ENCODE assay signal across 14 cellular contexts in the genomic region with DNA sequence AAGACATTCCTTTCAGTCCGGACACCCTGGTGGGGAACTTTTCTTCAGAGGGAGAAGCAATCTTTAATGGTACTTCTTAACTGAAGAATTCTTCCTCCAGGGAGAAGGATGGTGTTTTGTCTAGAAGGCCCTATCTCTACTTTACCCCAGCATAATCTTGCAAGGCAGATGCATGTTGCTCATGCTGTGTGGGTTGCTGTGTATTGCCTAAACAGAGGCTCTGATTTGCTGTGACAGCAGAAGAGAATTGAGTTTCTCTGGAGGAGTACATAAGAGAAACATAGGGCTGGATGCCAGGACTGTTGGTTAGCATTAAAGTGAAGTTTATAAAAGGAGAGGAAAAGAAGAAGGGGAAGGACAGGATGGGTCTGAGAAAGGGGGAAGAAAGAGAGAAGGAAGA.
DNase-seq lines count a peak whose midpoint lies in the region; ATAC-seq, FAIRE-seq and TF ChIP-seq lines count a peak whose summit lies in the region.
"Had no signal": no experiment of that assay in that cellular context is flagged by ENCODE, and none has a peak within 500 bp of the region (broad histone marks: within the 10 kb centered on the region; RNA-seq: fewer than 3 reads in every experiment).

No MANE protein-coding gene starts in this region.

- H3F3A ChIP-seq in GM23248 (ENCODE audit: insufficient read depth) = no peaks in the 10 kb centered on the region
- peaks cover 16% of the 10 kb centered on the region for H3F3A ChIP-seq in smooth muscle cell (ENCODE audit: low read depth)

- H3K4me3 ChIP-seq in GM23248 (no peak overlapping the region), K562 (no peak overlapping the region), fibroblast of villous mesenchyme (ENCODE audit: low read depth, low read length) (no peak overlapping the region), smooth muscle cell (no peak overlapping the region), left lung (no peak overlapping the region)

- POLR2A ChIA-PET in K562 (lab: Yijun Ruan, JAX) = no interaction called here

- 59 to 63% methylated on average over 1 of the region's 1 CpG for WGBS in GM23248 (ENCODE audit: low coverage in 1 of 2, low lambda C conversion rate in 2 of 2, missing lambda C conversion rate in 2 of 2), 2 experiments
- 0% methylated on average over 1 of the region's 1 CpG for WGBS in K562 (ENCODE audit: insufficient coverage, low coverage, missing lambda C conversion rate)
- WGBS in smooth muscle cell (ENCODE audit: low lambda C conversion rate) = 11% methylated on average over 1 of the region's 1 CpG

- TF ChIP-seq CTCF in K562 (IDR thresholded peaks at IDR 0.05 in 2 of 3, conservative IDR thresholded peaks at IDR 0.05 in 1 of 3; ENCODE audit: insufficient read depth in 2 of 3, low read depth in 1 of 3, low read length in 3 of 3) (no peak), fibroblast of villous mesenchyme (IDR thresholded peaks at IDR 0.05; ENCODE audit: insufficient read depth, low read depth, low read length) (no peak), smooth muscle cell (IDR thresholded peaks at IDR 0.05; ENCODE audit: borderline replicate concordance, insufficient read depth, poor library complexity, severe bottlenecking) (no peak), left lung (IDR thresholded peaks at IDR 0.05) (no peak)

- no peak overlapping the region for H3K27ac ChIP-seq in GM23248
- no peak overlapping the region for H3K27ac ChIP-seq in K562 (ENCODE audit: extremely low read depth, low read depth, low read length)
- H3K27ac ChIP-seq in smooth muscle cell (ENCODE audit: low read depth) = peak overlapping the region; percentile 80
- no peak overlapping the region for H3K27ac ChIP-seq in left lung

- peak; percentile 14 for DNase-seq in GM23248
- no peak for DNase-seq in K562 (ENCODE audit: extremely low read depth in 1 of 4, low spot score in 3 of 4)
- peak; percentile 74 for DNase-seq in fibroblast of villous mesenchyme (ENCODE audit: low read depth)
- DNase-seq in smooth muscle cell (lab: John Stamatoyannopoulos, UW; ENCODE audit: unreplicated experiment) = no peak
- DNase-seq in left lung = no peak
- no peak for DNase-seq in activated CD4-positive, alpha-beta T cell treated with anti-CD3 and anti-CD28 coated beads for 4 hours
- no peak for DNase-seq in amniotic stem cell (lab: John Stamatoyannopoulos, UW)
- DNase-seq: ACHN; C1 segment of cervical spinal cord; Calu3; CD4-positive, alpha-beta T cell; DMS 273 treated with DMSO at 0.1 percent for 48 hours; HCEC 1CT; HFFc6 had no signal

- no peaks in the 10 kb centered on the region for H3K4me1 ChIP-seq in GM23248 (ENCODE audit: insufficient read depth)
- H3K4me1 ChIP-seq in K562 (replicated peaks in 1 of 2; ENCODE audit: control insufficient read depth in 2 of 2, insufficient read depth in 2 of 2, low read length in 2 of 2) = no peaks in the 10 kb centered on the region; a peak in 1 of 5 replicates
- peaks cover 6% of the 10 kb centered on the region for H3K4me1 ChIP-seq in smooth muscle cell (ENCODE audit: low read depth)
- H3K4me1 ChIP-seq in left lung = no peaks in the 10 kb centered on the region

- H3K4me2 ChIP-seq in GM23248 (ENCODE audit: unreplicated experiment) = no peak overlapping the region
- H3K4me2 ChIP-seq in K562 (ENCODE audit: insufficient read depth, low read length) = no peak overlapping the region
- peak overlapping the region; percentile 43 for H3K4me2 ChIP-seq in smooth muscle cell

- in situ Hi-C loops in GM23248 (cut with MboI) (no loop called here), K562 (cut with MboI) (no loop called here)

- H3K36me3 ChIP-seq in GM23248 (ENCODE audit: low read depth) (no peaks in the 10 kb centered on the region), K562 (ENCODE audit: control insufficient read depth, insufficient read depth, low read length) (no peaks in the 10 kb centered on the region), smooth muscle cell (ENCODE audit: low read depth) (no peaks in the 10 kb centered on the region), left lung (no peaks in the 10 kb centered on the region)

- H3K9me2 ChIP-seq in GM23248 (ENCODE audit: insufficient read depth) = no peaks in the 10 kb centered on the region; the same call in 1 of the 2 replicates

- CTCF ChIA-PET in K562 (lab: Yijun Ruan, JAX; ENCODE audit: low intra/inter-chr PET ratio) = no interaction called here

- no peak for FAIRE-seq in K562 (lab: Jason Lieb, UNC)

- H3K27me3 ChIP-seq in GM23248 (replicated peaks; ENCODE audit: insufficient read depth) (no peaks in the 10 kb centered on the region), K562 (ENCODE audit: control insufficient read depth in 2 of 2, insufficient read depth in 2 of 2, low read length in 2 of 2) (no peaks in the 10 kb centered on the region), smooth muscle cell (ENCODE audit: low read depth) (no peaks in the 10 kb centered on the region), left lung (no peaks in the 10 kb centered on the region)

- no peak for TF ChIP-seq RAD21 in K562 (CRISPR knock-in tag; conservative IDR thresholded peaks at IDR 0.05 in 1 of 2, IDR thresholded peaks at IDR 0.05 in 1 of 2)

- BruUV-seq in K562 (replicated peaks; lab: Mats Ljungman, UMichigan) = no TSS peak

- no peaks in the 10 kb centered on the region for H3K9me1 ChIP-seq in K562 (ENCODE audit: control insufficient read depth, insufficient read depth, low read length)

- H4K20me1 ChIP-seq in GM23248 (ENCODE audit: insufficient read depth) (no peaks in the 10 kb centered on the region), K562 (replicated peaks; ENCODE audit: control insufficient read depth, insufficient read depth, low read length) (no peaks in the 10 kb centered on the region), smooth muscle cell (ENCODE audit: low read depth) (no peaks in the 10 kb centered on the region)

- no peak for TF ChIP-seq EP300 in K562 (IDR thresholded peaks at IDR 0.05; ENCODE audit: low read length)

- ATAC-seq in K562 (no peak), left lung (no peak)

- no peak overlapping the region for H3K9ac ChIP-seq in GM23248
- H3K9ac ChIP-seq in K562 (ENCODE audit: insufficient read depth in 1 of 2, low read depth in 2 of 2, low read length in 2 of 2) = no peak overlapping the region
- H3K9ac ChIP-seq in smooth muscle cell (ENCODE audit: low read depth) = no peak overlapping the region

- H3K79me2 ChIP-seq in GM23248 (ENCODE audit: insufficient read depth) (no peaks in the 10 kb centered on the region), K562 (ENCODE audit: control insufficient read depth, insufficient read depth, low read length) (no peaks in the 10 kb centered on the region), smooth muscle cell (ENCODE audit: low read depth) (no peaks in the 10 kb centered on the region)

- TF ChIP-seq POLR2A in K562 (conservative IDR thresholded peaks at IDR 0.05) = no peak

- no peak overlapping the region for H2AFZ ChIP-seq in GM23248
- no peak overlapping the region for H2AFZ ChIP-seq in K562 (ENCODE audit: low read depth, low read length)
- peak overlapping the region; percentile 48 for H2AFZ ChIP-seq in smooth muscle cell (ENCODE audit: low read depth)

- H3K9me3 ChIP-seq in GM23248 (ENCODE audit: low read depth) (no peaks in the 10 kb centered on the region), K562 (replicated peaks; ENCODE audit: control insufficient read depth, insufficient read depth, low read depth, low read length) (no peaks in the 10 kb centered on the region), smooth muscle cell (replicated peaks; ENCODE audit: low read depth) (no peaks in the 10 kb centered on the region), left lung (peaks cover 0 to 2% of the 10 kb centered on the region in 2 donors)

- intact Hi-C loops in K562 (cut with micrococcal nuclease) = no loop called here
- intact Hi-C loops in left lung (cut with DNase I) = no loop called here

TF ChIP-seq in K562, 482 proteins besides CTCF, POLR2A, EP300 and RAD21:
- TF ChIP-seq SP2 (IDR thresholded peaks at IDR 0.05; ENCODE audit: extremely low read depth, low read depth, low read length, poor library complexity, severe bottlenecking) (no peak), ATF7 (IDR thresholded peaks at IDR 0.05) (no peak), CBFA2T3 (IDR thresholded peaks at IDR 0.05) (peak; percentile 51), KDM1A (IDR thresholded peaks at IDR 0.05) (peak in 1 of 2 experiments; percentile 22; a peak in 1 of 4 replicates), ZNF668 (CRISPR knock-in tag; IDR thresholded peaks at IDR 0.05) (no peak), SNRNP70 (optimal IDR thresholded peaks at IDR 0.05; ENCODE audit: low read depth, low read length) (no peak), ZNF695 (CRISPR knock-in tag; IDR thresholded peaks at IDR 0.05) (no peak), NCOR1 (IDR thresholded peaks at IDR 0.05) (peak; percentile 29; the same call in 1 of the 2 replicates), BACH1 (tag; IDR thresholded peaks at IDR 0.05) (no peak)

Comparison
In these comparisons a context has a peak if more than half of its experiments do, and no peak if none do; other contexts are left out.
1. DNase-seq: peak in GM23248 (single experiment) and fibroblast of villous mesenchyme (single experiment); none in K562 (0 of 4), smooth muscle cell (single experiment), left lung (0 of 2), activated CD4-positive, alpha-beta T cell treated with anti-CD3 and anti-CD28 coated beads for 4 hours (0 of 2) and amniotic stem cell (single experiment).